ENCODE assay signal across 1 cellular context in the genomic region with DNA sequence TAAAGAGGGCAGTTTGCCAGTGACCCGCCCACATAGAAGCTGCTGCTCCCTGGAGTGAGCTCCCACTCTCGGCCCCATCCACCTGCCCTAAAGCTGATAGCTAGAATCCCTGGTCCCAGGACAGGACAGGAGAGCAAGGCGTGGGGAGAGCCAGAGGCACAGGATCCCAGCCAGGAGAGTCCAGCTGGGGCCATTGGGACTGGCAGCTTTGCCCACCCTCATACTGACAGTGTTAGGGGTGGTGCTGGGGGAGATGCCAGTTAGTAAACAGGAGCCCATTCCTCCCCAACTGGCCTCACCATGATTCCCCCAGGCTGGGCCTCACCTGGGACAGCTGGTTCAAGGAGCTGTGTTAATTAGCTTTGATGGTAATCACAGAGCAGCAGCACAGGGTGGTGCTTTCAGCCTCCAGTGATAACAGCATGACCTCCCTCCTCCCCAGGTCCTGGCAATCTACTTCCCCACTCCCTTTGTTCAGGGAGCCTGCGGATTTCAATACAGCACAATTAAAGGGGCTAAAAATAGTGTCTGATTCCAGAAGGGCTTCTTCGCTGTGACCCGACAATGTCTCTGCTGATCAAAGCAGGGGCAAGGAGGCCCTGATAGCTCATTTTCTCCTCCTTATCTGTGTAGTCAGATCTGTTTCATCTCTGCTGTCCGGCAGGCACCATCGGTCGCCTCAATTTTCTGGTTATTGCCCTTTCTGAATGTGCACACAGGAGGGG.
TF ChIP-seq lines count a peak whose summit lies in the region.

No MANE protein-coding gene starts in this region.

TF ChIP-seq in SK-N-SH treated with all-trans-retinoic acid at 6 μM for 48 hours, 23 proteins besides CTCF, POLR2A, EP300 and RAD21 (continued from another document):
- TF ChIP-seq, protein P1, sequence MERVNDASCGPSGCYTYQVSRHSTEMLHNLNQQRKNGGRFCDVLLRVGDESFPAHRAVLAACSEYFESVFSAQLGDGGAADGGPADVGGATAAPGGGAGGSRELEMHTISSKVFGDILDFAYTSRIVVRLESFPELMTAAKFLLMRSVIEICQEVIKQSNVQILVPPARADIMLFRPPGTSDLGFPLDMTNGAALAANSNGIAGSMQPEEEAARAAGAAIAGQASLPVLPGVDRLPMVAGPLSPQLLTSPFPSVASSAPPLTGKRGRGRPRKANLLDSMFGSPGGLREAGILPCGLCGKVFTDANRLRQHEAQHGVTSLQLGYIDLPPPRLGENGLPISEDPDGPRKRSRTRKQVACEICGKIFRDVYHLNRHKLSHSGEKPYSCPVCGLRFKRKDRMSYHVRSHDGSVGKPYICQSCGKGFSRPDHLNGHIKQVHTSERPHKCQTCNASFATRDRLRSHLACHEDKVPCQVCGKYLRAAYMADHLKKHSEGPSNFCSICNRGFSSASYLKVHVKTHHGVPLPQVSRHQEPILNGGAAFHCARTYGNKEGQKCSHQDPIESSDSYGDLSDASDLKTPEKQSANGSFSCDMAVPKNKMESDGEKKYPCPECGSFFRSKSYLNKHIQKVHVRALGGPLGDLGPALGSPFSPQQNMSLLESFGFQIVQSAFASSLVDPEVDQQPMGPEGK (CRISPR knock-in tag; IDR thresholded peaks at IDR 0.05; ENCODE audit: borderline replicate concordance), result no peak
- TF ChIP-seq ARNTL (CRISPR knock-in tag; IDR thresholded peaks at IDR 0.05; ENCODE audit: borderline replicate concordance, low read depth) (no peak), OSR1 (CRISPR knock-in tag; IDR thresholded peaks at IDR 0.05) (no peak)
